ENCODE assay signal across 1 cellular context in the genomic region with DNA sequence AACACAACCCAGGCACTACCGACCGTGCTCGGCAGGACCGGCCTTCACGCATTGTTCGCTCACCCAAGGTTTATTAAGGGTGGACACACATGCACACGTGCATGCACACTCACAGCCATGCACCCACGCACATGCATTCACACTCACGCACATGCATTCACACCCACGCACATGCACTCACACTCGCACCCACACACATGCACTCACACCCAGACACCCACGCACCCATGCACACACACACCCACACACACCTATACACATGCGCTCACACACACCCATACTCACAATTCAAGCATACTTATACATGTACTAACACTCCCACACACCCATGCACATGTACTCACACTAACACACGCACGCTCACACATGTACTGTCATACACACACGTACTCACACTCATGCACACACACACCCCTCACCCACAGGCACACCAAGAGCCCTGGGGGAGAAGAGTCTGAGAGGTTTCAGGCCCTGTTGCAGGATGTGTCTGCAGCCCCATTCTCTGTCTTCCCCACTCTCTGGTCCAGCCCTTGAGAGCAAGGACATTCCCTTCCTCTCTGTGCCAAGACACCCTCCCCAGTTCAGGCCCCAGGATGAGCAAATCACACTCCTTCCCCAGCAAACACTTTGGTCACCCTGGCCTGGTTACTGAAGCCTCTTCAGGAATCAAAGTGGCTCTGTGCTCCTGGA.
A peak's percentile ranks its signal among the peaks of the same experiment; 100 is the strongest.
TF ChIP-seq lines count a peak whose summit lies in the region.

No MANE protein-coding gene starts in this region.

TF ChIP-seq in WTC11, 78 proteins besides CTCF, POLR2A, EP300 and RAD21 (continued from another document):
- TF ChIP-seq ZBTB43 (CRISPR knock-in tag; IDR thresholded peaks at IDR 0.05) (peak; percentile 93; the same call in 1 of the 2 replicates), JAZF1 (CRISPR knock-in tag; IDR thresholded peaks at IDR 0.05) (no peak), TEAD1 (CRISPR knock-in tag; IDR thresholded peaks at IDR 0.05) (no peak)
- TF ChIP-seq, protein P1, sequence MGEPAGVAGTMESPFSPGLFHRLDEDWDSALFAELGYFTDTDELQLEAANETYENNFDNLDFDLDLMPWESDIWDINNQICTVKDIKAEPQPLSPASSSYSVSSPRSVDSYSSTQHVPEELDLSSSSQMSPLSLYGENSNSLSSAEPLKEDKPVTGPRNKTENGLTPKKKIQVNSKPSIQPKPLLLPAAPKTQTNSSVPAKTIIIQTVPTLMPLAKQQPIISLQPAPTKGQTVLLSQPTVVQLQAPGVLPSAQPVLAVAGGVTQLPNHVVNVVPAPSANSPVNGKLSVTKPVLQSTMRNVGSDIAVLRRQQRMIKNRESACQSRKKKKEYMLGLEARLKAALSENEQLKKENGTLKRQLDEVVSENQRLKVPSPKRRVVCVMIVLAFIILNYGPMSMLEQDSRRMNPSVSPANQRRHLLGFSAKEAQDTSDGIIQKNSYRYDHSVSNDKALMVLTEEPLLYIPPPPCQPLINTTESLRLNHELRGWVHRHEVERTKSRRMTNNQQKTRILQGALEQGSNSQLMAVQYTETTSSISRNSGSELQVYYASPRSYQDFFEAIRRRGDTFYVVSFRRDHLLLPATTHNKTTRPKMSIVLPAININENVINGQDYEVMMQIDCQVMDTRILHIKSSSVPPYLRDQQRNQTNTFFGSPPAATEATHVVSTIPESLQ (CRISPR knock-in tag; IDR thresholded peaks at IDR 0.05), result no peak
